25 cellular contexts compared by ENCODE assay signal in the genomic region with DNA sequence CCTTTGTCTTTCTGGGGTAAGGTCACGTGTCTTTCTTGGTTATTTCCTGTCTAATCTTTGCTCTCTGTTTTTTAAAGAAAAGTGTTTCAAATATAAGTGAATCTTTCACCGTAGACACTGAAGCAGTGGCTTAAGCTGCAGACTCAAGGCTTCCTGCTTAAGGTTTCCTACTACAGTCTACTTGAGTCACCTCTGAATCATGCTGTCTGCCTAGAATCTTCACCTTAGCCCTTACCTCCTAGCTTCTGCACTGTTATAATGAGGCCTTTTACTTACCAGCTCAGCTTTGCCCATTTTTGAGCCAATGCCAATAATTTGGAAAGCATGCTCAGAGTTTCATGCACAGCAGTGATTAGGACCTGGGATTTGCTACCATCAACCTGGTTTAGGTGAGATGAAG. TPM values are rescaled to one million over a fixed set of nuclear protein-coding genes. Genes with fewer than 3 reads are reported as not detected.
DNase-seq lines count a peak whose midpoint lies in the region; ATAC-seq and TF ChIP-seq lines count a peak whose summit lies in the region.
"Had no signal": no experiment of that assay in that cellular context is flagged by ENCODE, and none has a peak within 500 bp of the region (broad histone marks: within the 10 kb centered on the region; RNA-seq: fewer than 3 reads in every experiment).

No MANE protein-coding gene starts in this region.

- H3K27ac Mint-ChIP-seq in activated naive CD8-positive, alpha-beta T cell treated with anti-CD3 and anti-CD28 coated beads, Interleukin-2, amount 10 ng/mL, durations not matched to agents 7 days and 5 days = no peak overlapping the region
- H3K27ac Mint-ChIP-seq in activated naive CD8-positive, alpha-beta T cell treated with anti-CD3 and anti-CD28 coated beads for 36 hours = no peak overlapping the region
- H3K27ac Mint-ChIP-seq: activated naive CD4-positive, alpha-beta T cell treated with anti-CD3 and anti-CD28 coated beads, Interleukin-2, amount 10 ng/mL, durations not matched to agents 7 days and 5 days; immature natural killer cell; nephron progenitor cell; stimulated activated naive CD8-positive, alpha-beta T cell treated with anti-CD3 and anti-CD28 coated beads, Interleukin-15, Interleukin-2, amounts not matched to agents 100 ng/mL and 50 ng/mL, for 24 hours; WTC11 had no signal

- no peak for TF ChIP-seq CTCF in RWPE1 (conservative IDR thresholded peaks at IDR 0.05; ENCODE audit: low read depth)

- peaks cover 10% of the 10 kb centered on the region for H3K4me1 Mint-ChIP-seq in activated naive CD8-positive, alpha-beta T cell treated with anti-CD3 and anti-CD28 coated beads, Interleukin-2, amount 10 ng/mL, durations not matched to agents 7 days and 5 days
- peaks cover 9% of the 10 kb centered on the region for H3K4me1 Mint-ChIP-seq in activated naive CD8-positive, alpha-beta T cell treated with anti-CD3 and anti-CD28 coated beads for 36 hours
- H3K4me1 Mint-ChIP-seq: immature natural killer cell had no signal

- no peak for DNase-seq in activated naive CD8-positive, alpha-beta T cell treated with anti-CD3 and anti-CD28 coated beads, Interleukin-2, amount 10 ng/mL, durations not matched to agents 7 days and 5 days
- DNase-seq in activated naive CD8-positive, alpha-beta T cell treated with anti-CD3 and anti-CD28 coated beads for 36 hours = no peak
- DNase-seq in RWPE1 (ENCODE audit: low spot score) = peak; percentile 58
- peak; percentile 7 for DNase-seq in iris pigment epithelial cell (ENCODE audit: low read depth)
- no peak for DNase-seq in inferior parietal cortex (ENCODE audit: extremely low spot score)
- no peak for DNase-seq in NCI-H128 (lab: John Stamatoyannopoulos, UW; ENCODE audit: unreplicated experiment)
- DNase-seq: activated naive CD4-positive, alpha-beta T cell treated with anti-CD3 and anti-CD28 coated beads, Interleukin-2, amount 10 ng/mL, durations not matched to agents 7 days and 5 days; brain microvascular endothelial cell; dermis blood vessel endothelial cell; DND-41; erythroblast; glutamatergic neuron; immature natural killer cell; NCI-H1694; NCI-H446; nephron progenitor cell; SHP77; T-helper 1 cell had no signal

- CTCF ChIA-PET in RWPE1 (lab: Yijun Ruan, JAX) = interaction anchor here (0.6 to 1.4 kb wide), 2 partner anchors 39 to 301 kb away, joined by 3 read pairs; no protein-coding TSS in a partner anchor

- no peaks in the 10 kb centered on the region for H3K27me3 Mint-ChIP-seq in activated naive CD8-positive, alpha-beta T cell treated with anti-CD3 and anti-CD28 coated beads, Interleukin-2, amount 10 ng/mL, durations not matched to agents 7 days and 5 days
- no peaks in the 10 kb centered on the region for H3K27me3 Mint-ChIP-seq in activated naive CD8-positive, alpha-beta T cell treated with anti-CD3 and anti-CD28 coated beads for 36 hours

- ATAC-seq in activated naive CD8-positive, alpha-beta T cell treated with anti-CD3 and anti-CD28 coated beads, Interleukin-2, amount 10 ng/mL, durations not matched to agents 7 days and 5 days (ENCODE audit: low read depth) = peak; percentile 81
- ATAC-seq in GM19351 (IDR thresholded peaks at IDR 0.05; ENCODE audit: unreplicated experiment) = no peak
- no peak for ATAC-seq in GM18909 (IDR thresholded peaks at IDR 0.05; ENCODE audit: poor library complexity, unreplicated experiment)
- ATAC-seq: WTC11 had no signal

- peak overlapping the region; percentile 43; the same call in 1 of the 2 replicates for H3K27ac ChIP-seq in RWPE1
- H3K27ac ChIP-seq: brain microvascular endothelial cell had no signal

- peaks cover 1% of the 10 kb centered on the region for H3K9me3 Mint-ChIP-seq in activated naive CD8-positive, alpha-beta T cell treated with anti-CD3 and anti-CD28 coated beads, Interleukin-2, amount 10 ng/mL, durations not matched to agents 7 days and 5 days
- H3K9me3 Mint-ChIP-seq in activated naive CD8-positive, alpha-beta T cell treated with anti-CD3 and anti-CD28 coated beads for 36 hours = no peaks in the 10 kb centered on the region
- H3K9me3 Mint-ChIP-seq: activated naive CD4-positive, alpha-beta T cell treated with anti-CD3 and anti-CD28 coated beads, Interleukin-2, amount 10 ng/mL, durations not matched to agents 7 days and 5 days; stimulated activated naive CD8-positive, alpha-beta T cell treated with anti-CD3 and anti-CD28 coated beads, Interleukin-15, Interleukin-2, amounts not matched to agents 100 ng/mL and 50 ng/mL, for 24 hours had no signal

- H3K4me3 Mint-ChIP-seq in activated naive CD8-positive, alpha-beta T cell treated with anti-CD3 and anti-CD28 coated beads, Interleukin-2, amount 10 ng/mL, durations not matched to agents 7 days and 5 days = no peak overlapping the region
- H3K4me3 Mint-ChIP-seq in activated naive CD8-positive, alpha-beta T cell treated with anti-CD3 and anti-CD28 coated beads for 36 hours = no peak overlapping the region
- H3K4me3 Mint-ChIP-seq: activated naive CD4-positive, alpha-beta T cell treated with anti-CD3 and anti-CD28 coated beads, Interleukin-2, amount 10 ng/mL, durations not matched to agents 7 days and 5 days; immature natural killer cell; nephron progenitor cell; stimulated activated naive CD8-positive, alpha-beta T cell treated with anti-CD3 and anti-CD28 coated beads, Interleukin-15, Interleukin-2, amounts not matched to agents 100 ng/mL and 50 ng/mL, for 24 hours; WTC11 had no signal

- no peaks in the 10 kb centered on the region for H3K36me3 Mint-ChIP-seq in activated naive CD8-positive, alpha-beta T cell treated with anti-CD3 and anti-CD28 coated beads, Interleukin-2, amount 10 ng/mL, durations not matched to agents 7 days and 5 days
- no peaks in the 10 kb centered on the region for H3K36me3 Mint-ChIP-seq in activated naive CD8-positive, alpha-beta T cell treated with anti-CD3 and anti-CD28 coated beads for 36 hours
- H3K36me3 Mint-ChIP-seq: activated naive CD4-positive, alpha-beta T cell treated with anti-CD3 and anti-CD28 coated beads, Interleukin-2, amount 10 ng/mL, durations not matched to agents 7 days and 5 days; immature natural killer cell; WTC11 had no signal

- POLR2A ChIA-PET in activated naive CD8-positive, alpha-beta T cell treated with anti-CD3 and anti-CD28 coated beads, Interleukin-2, amount 10 ng/mL, durations not matched to agents 7 days and 5 days (lab: Charles Lee) = no interaction called here
- POLR2A ChIA-PET in RWPE1 (lab: Yijun Ruan, JAX; ENCODE audit: low non-redundant PET) = no interaction called here

RNA-seq across cellular contexts. Expression of gene ADGRF4, which starts 30.6 kb away (rescaled TPM):
- not detected for total RNA-seq in activated naive CD8-positive, alpha-beta T cell treated with anti-CD3 and anti-CD28 coated beads, Interleukin-2, amount 10 ng/mL, durations not matched to agents 7 days and 5 days
- not detected for total RNA-seq in activated naive CD8-positive, alpha-beta T cell treated with anti-CD3 and anti-CD28 coated beads for 36 hours
- total RNA-seq: mesenteric fat pad, pulmonary artery endothelial cell, WTC11 had no signal

RNA-seq across cellular contexts. Expression of gene OPN5, which starts 52.8 kb away (rescaled TPM):
- not detected for total RNA-seq in activated naive CD8-positive, alpha-beta T cell treated with anti-CD3 and anti-CD28 coated beads, Interleukin-2, amount 10 ng/mL, durations not matched to agents 7 days and 5 days
- not detected for total RNA-seq in activated naive CD8-positive, alpha-beta T cell treated with anti-CD3 and anti-CD28 coated beads for 36 hours
- total RNA-seq: dermis blood vessel endothelial cell, mesenteric fat pad, pulmonary artery endothelial cell, ureter, WTC11 had no signal

Comparison
In these comparisons a context has a peak if more than half of its experiments do, and no peak if none do; other contexts are left out.
1. DNase-seq: peak in RWPE1 (single experiment) and iris pigment epithelial cell (single experiment); none in activated naive CD8-positive, alpha-beta T cell treated with anti-CD3 and anti-CD28 coated beads, Interleukin-2, amount 10 ng/mL, durations not matched to agents 7 days and 5 days (single experiment), activated naive CD8-positive, alpha-beta T cell treated with anti-CD3 and anti-CD28 coated beads for 36 hours (single experiment), inferior parietal cortex (single experiment) and NCI-H128 (single experiment).